Comparison of ENCODE assay signal across 8 cellular contexts in genomic region chr13:112942689-112943308, GRCh38. TPM values are rescaled to one million over a fixed set of nuclear protein-coding genes. Genes with fewer than 3 reads are reported as not detected.
DNase-seq lines count a peak whose midpoint lies in the region; ATAC-seq, FAIRE-seq and TF ChIP-seq lines count a peak whose summit lies in the region.

No MANE protein-coding gene starts in this region.

- peak; percentile 78 for TF ChIP-seq CTCF in activated B cell treated with CpG ODN at 0.5 μM for 24 hours (IDR thresholded peaks at IDR 0.05)
- TF ChIP-seq CTCF in spleen (IDR thresholded peaks at IDR 0.05 in 8 of 11, conservative IDR thresholded peaks at IDR 0.05 in 3 of 11) = peak; percentile 95 to 99 (median 97)

- no peaks in the 10 kb centered on the region for H3K36me3 Mint-ChIP-seq in activated B cell treated with CpG ODN at 0.5 μM for 24 hours (ENCODE audit: low read depth)

- H3K4me3 Mint-ChIP-seq in activated B cell treated with CpG ODN at 0.5 μM for 24 hours = peak overlapping the region; percentile 87

- peak overlapping the region; percentile 38 to 78 (median 54) for H3K4me3 ChIP-seq in spleen

- peaks cover 25% of the 10 kb centered on the region for H3K27me3 Mint-ChIP-seq in activated B cell treated with CpG ODN at 0.5 μM for 24 hours

- ATAC-seq in GM18873 (IDR thresholded peaks at IDR 0.05; ENCODE audit: low FRiP score, unreplicated experiment) = peak; percentile 91
- peak; percentile 98 for ATAC-seq in HG03159 (IDR thresholded peaks at IDR 0.05; ENCODE audit: unreplicated experiment)
- peak; percentile 97 for ATAC-seq in activated B cell treated with CpG ODN at 0.5 μM for 24 hours (ENCODE audit: low read depth)

- peaks cover 6% of the 10 kb centered on the region for H3K4me1 Mint-ChIP-seq in activated B cell treated with CpG ODN at 0.5 μM for 24 hours

- POLR2A ChIA-PET in activated B cell treated with CpG ODN at 0.5 μM for 24 hours (lab: Charles Lee) = interaction anchor here (0.8 kb wide), 1 partner anchor 266 kb away, joined by 3 read pairs; the partner anchor contains the start of gene PCID2

- H3K36me3 ChIP-seq in spleen = no peaks in the 10 kb centered on the region

- peak; percentile 94 for DNase-seq in AG08396 (ENCODE audit: low spot score)
- peak; percentile 73 for DNase-seq in NCI-H2196 treated with DMSO at 0.1 percent for 48 hours (lab: John Stamatoyannopoulos, UW; ENCODE audit: unreplicated experiment)
- DNase-seq in activated B cell treated with CpG ODN at 0.5 μM for 24 hours = peak; percentile 86
- peak; percentile 99 for DNase-seq in cerebellar cortex (ENCODE audit: low spot score)
- DNase-seq in spleen = peak; percentile 97

- H3K9me3 Mint-ChIP-seq in activated B cell treated with CpG ODN at 0.5 μM for 24 hours = no peaks in the 10 kb centered on the region

- TF ChIP-seq POLR2A in spleen (IDR thresholded peaks at IDR 0.05) = no peak

- peak; percentile 96 for FAIRE-seq in islet of Langerhans (lab: Jason Lieb, UNC)

- H3K27ac Mint-ChIP-seq in activated B cell treated with CpG ODN at 0.5 μM for 24 hours = no peak overlapping the region

- intact Hi-C loops in activated B cell treated with CpG ODN at 0.5 μM for 24 hours (cut with micrococcal nuclease) = loop anchor here (1.0 to 10.0 kb wide), 9 partner anchors 27 to 1295 kb away; partner anchors contain the start of genes CUL4A, LAMP1, MCF2L and PCID2
- intact Hi-C loops in spleen (cut with DNase I; ENCODE audit: low total_unique reads) = loop anchor here (5.0 kb wide), 1 partner anchor 450 kb away; no protein-coding TSS in a partner anchor

- no peaks in the 10 kb centered on the region for H3K9me3 ChIP-seq in spleen

- CTCF ChIA-PET in activated B cell treated with CpG ODN at 0.5 μM for 24 hours (lab: Charles Lee) = interaction anchor here (0.7 to 1.6 kb wide), 7 partner anchors 29 to 620 kb away, joined by 3 to 18 read pairs (median 7); partner anchors contain the start of genes CUL4A and PCID2

- 0 to 2% (median 1%) methylated on average over 9 to 18 of the region's 18 CpGs for WGBS in spleen, 5 donors

- peak overlapping the region in 2 of 8 donors; percentile 47 to 54 for H3K27ac ChIP-seq in spleen

- H3K27me3 ChIP-seq in spleen (replicated peaks in 1 of 7) = peaks cover 0 to 46% (median 11%) of the 10 kb centered on the region in 7 donors

- peaks cover 3 to 21% (median 16%) of the 10 kb centered on the region in 6 donors for H3K4me1 ChIP-seq in spleen

RNA-seq across cellular contexts. Expression of gene MCF2L, which starts 26.2 kb away (rescaled TPM):
- 2.1 and 3.4 TPM in 2 replicates for total RNA-seq in activated B cell treated with CpG ODN at 0.5 μM for 24 hours
- total RNA-seq in spleen = 10 to 100 TPM in 6 of 7 donors, 1 to 10 TPM in 1; 6.6 to 21.4 (median 16.5) TPM
- 1 to 10 TPM; 4.3 to 9.0 (median 4.7) TPM for polyA plus RNA-seq in spleen
